In genomic region chr18:64886995-64887394, GRCh38 we compare ENCODE assay signal across 7 cellular contexts.
"Had no signal": no experiment of that assay in that cellular context is flagged by ENCODE, and none has a peak within 500 bp of the region (broad histone marks: within the 10 kb centered on the region; RNA-seq: fewer than 3 reads in every experiment).

No MANE protein-coding gene starts in this region.

- H3K27ac ChIP-seq: HL-60 had no signal

- FAIRE-seq: HepG2, HTR-8/SVneo, K562 had no signal

- H3K4me3 ChIP-seq: K562 had no signal

- DNase-seq: IMR-90, KBM-7, KG1 had no signal

- ATAC-seq: HepG2, K562 had no signal
